Comparison of ENCODE assay signal across 8 cellular contexts in the genomic region with DNA sequence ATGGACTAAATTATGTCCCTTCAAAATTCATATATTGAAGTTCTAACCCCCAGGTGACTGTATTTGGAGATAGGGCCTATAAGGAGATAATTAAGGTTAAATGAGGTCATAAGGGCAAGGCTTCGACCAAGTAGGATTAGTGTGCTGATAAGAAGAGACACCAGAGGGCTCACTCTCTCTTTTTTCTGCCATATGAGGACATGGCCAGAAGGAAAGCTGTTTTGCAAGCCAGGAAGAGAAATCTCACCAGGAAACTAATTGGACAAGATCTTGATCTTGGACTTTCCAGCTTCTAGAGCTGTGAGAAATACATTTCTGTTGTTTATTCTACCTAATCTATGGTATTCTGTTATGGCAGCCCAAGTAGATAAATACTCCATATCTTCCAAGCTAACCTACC.
A peak's percentile ranks its signal among the peaks of the same experiment; 100 is the strongest.
DNase-seq lines count a peak whose midpoint lies in the region; ATAC-seq and TF ChIP-seq lines count a peak whose summit lies in the region.

No MANE protein-coding gene starts in this region.

- no peak overlapping the region for H3K9ac ChIP-seq in liver (ENCODE audit: low read depth in 1 of 2, low read length in 2 of 2)

- no peaks in the 10 kb centered on the region for H3K36me3 ChIP-seq in liver (ENCODE audit: control insufficient read depth in 4 of 4, insufficient read depth in 3 of 4, low read depth in 1 of 4, low read length in 3 of 4)

- ATAC-seq in HG02678 (IDR thresholded peaks at IDR 0.05; ENCODE audit: unreplicated experiment) (no peak), HG03095 (IDR thresholded peaks at IDR 0.05; ENCODE audit: unreplicated experiment) (no peak)

- WGBS in liver = 13% methylated on average over 1 of the region's 1 CpG

- peak; percentile 41 to 59 for TF ChIP-seq RAD21 in liver (IDR thresholded peaks at IDR 0.05)

- H3K4me3 ChIP-seq in liver (ENCODE audit: low read depth in 1 of 3, low read length in 3 of 3) = no peak overlapping the region

- no peaks in the 10 kb centered on the region for H3K27me3 ChIP-seq in liver (ENCODE audit: control insufficient read depth in 4 of 4, insufficient read depth in 4 of 4, low read length in 3 of 4)

- H3K9me3 ChIP-seq in liver (ENCODE audit: control insufficient read depth in 4 of 4, low read length in 3 of 4) = no peaks in the 10 kb centered on the region

- no peaks in the 10 kb centered on the region for H3K4me1 ChIP-seq in liver (ENCODE audit: control insufficient read depth in 4 of 4, insufficient read depth in 4 of 4, low read length in 3 of 4)

- DNase-seq in Daoy (ENCODE audit: low read depth) (peak; percentile 23), Kasumi-1 (lab: John Stamatoyannopoulos, UW) (peak; percentile 75 to 78), SKM-1 treated with dmso at 0.1 percent for 144 hours (lab: John Stamatoyannopoulos, UW; ENCODE audit: unreplicated experiment) (peak; percentile 42), GM20000 (ENCODE audit: low spot score) (no peak), activated gamma-delta T cell (lab: John Stamatoyannopoulos, UW) (no peak)

- H3K27ac ChIP-seq in liver (ENCODE audit: low read depth in 1 of 2, low read length in 2 of 2) = no peak overlapping the region

- TF ChIP-seq CTCF in liver (IDR thresholded peaks at IDR 0.05; ENCODE audit: low read depth, low read length, missing input control) = no peak
- no peak for TF ChIP-seq CTCF in GM20000 (IDR thresholded peaks at IDR 0.05; ENCODE audit: extremely low read depth, missing control alignments)

TF ChIP-seq in liver, 16 proteins besides CTCF, POLR2A, EP300 and RAD21:
- TF ChIP-seq JUND (IDR thresholded peaks at IDR 0.05) (no peak), SP1 (IDR thresholded peaks at IDR 0.05) (no peak), RXRA (IDR thresholded peaks at IDR 0.05) (no peak), YY1 (IDR thresholded peaks at IDR 0.05) (no peak), FOXA1 (IDR thresholded peaks at IDR 0.05) (no peak), HNF4A (conservative IDR thresholded peaks at IDR 0.05) (no peak)
- TF ChIP-seq, protein P1, sequence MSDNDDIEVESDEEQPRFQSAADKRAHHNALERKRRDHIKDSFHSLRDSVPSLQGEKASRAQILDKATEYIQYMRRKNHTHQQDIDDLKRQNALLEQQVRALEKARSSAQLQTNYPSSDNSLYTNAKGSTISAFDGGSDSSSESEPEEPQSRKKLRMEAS (IDR thresholded peaks at IDR 0.05) = no peak

Comparison
In these comparisons a context has a peak if more than half of its experiments do, and no peak if none do; other contexts are left out.
1. DNase-seq: peak in Daoy (single experiment), Kasumi-1 (2 of 2) and SKM-1 treated with dmso at 0.1 percent for 144 hours (single experiment); none in GM20000 (single experiment) and activated gamma-delta T cell (single experiment).